12 cellular contexts compared by ENCODE assay signal in genomic region chr4:12679217-12679616, GRCh38.
DNase-seq lines count a peak whose midpoint lies in the region; TF ChIP-seq lines count a peak whose summit lies in the region.
"Had no signal": no experiment of that assay in that cellular context is flagged by ENCODE, and none has a peak within 500 bp of the region (broad histone marks: within the 10 kb centered on the region; RNA-seq: fewer than 3 reads in every experiment).

No MANE protein-coding gene starts in this region.

- H3K27ac ChIP-seq in 22Rv1: no peak overlapping the region
- H3K27ac ChIP-seq: Peyer's patch had no signal

- DNase-seq in NCI-H69 (lab: John Stamatoyannopoulos, UW) (peak; percentile 19), fibroblast of mammary gland (ENCODE audit: low read depth) (peak; percentile 3), NCI-H226 (no peak), NCI-H774 (lab: John Stamatoyannopoulos, UW) (no peak)
- DNase-seq in effector CD4-positive, alpha-beta T cell: no peak
- DNase-seq in activated T-cell treated with anti-CD3 and anti-CD28 coated beads, Interleukin-2, amount 50 U/mL, for 1 hour: no peak
- DNase-seq: BE2C, cerebellar nuclear complex, foreskin fibroblast, Peyer's patch had no signal

- peak; percentile 59 for TF ChIP-seq CTCF in 22Rv1 (IDR thresholded peaks at IDR 0.05)
- peak; percentile 22; the same call in 1 of the 3 replicates for TF ChIP-seq CTCF in GM12872 (IDR thresholded peaks at IDR 0.05; ENCODE audit: insufficient read depth, low read depth, low read length)
- TF ChIP-seq CTCF in fibroblast of mammary gland (conservative IDR thresholded peaks at IDR 0.05; ENCODE audit: control insufficient read depth, insufficient read depth, low read depth, low read length): peak; percentile 27

- no peak overlapping the region for H3K4me3 ChIP-seq in fibroblast of mammary gland (ENCODE audit: control insufficient read depth, low read depth, low read length)
- H3K4me3 ChIP-seq: Peyer's patch had no signal

Comparison
In these comparisons a context has a peak if more than half of its experiments do, and no peak if none do; other contexts are left out.
1. DNase-seq: peak in NCI-H69 (single experiment) and fibroblast of mammary gland (single experiment); none in NCI-H226 (single experiment), effector CD4-positive, alpha-beta T cell (single experiment), NCI-H774 (single experiment) and activated T-cell treated with anti-CD3 and anti-CD28 coated beads, Interleukin-2, amount 50 U/mL, for 1 hour (single experiment).
2. Peak in every context shown above with its lines, with median percentiles within 50 percentile points of each other: CTCF ChIP-seq.